ENCODE assay signal across 18 cellular contexts in genomic region chr17:1007310-1008007, GRCh38. TPM values are rescaled to one million over a fixed set of nuclear protein-coding genes. Genes with fewer than 3 reads are reported as not detected.
A peak's percentile ranks its signal among the peaks of the same experiment; 100 is the strongest.
DNase-seq lines count a peak whose midpoint lies in the region; ATAC-seq and TF ChIP-seq lines count a peak whose summit lies in the region.
"Had no signal": no experiment of that assay in that cellular context is flagged by ENCODE, and none has a peak within 500 bp of the region (broad histone marks: within the 10 kb centered on the region; RNA-seq: fewer than 3 reads in every experiment).

No MANE protein-coding gene starts in this region.

- no peak overlapping the region for H3K4me3 Mint-ChIP-seq in chondrocyte (ENCODE audit: unreplicated experiment)
- no peak overlapping the region for H3K4me3 Mint-ChIP-seq in activated T-cell treated with anti-CD3 and anti-CD28 coated beads, Interleukin-2, amount 50 U/mL, for 4 hours
- H3K4me3 Mint-ChIP-seq: activated naive CD4-positive, alpha-beta T cell treated with anti-CD3 and anti-CD28 coated beads, Interleukin-2, amount 50 U/mL, for 24 hours; mesothelial cell of epicardium had no signal

- POLR2A ChIA-PET in OCI-LY7 (lab: Charles Lee): no interaction called here

- peaks cover 21 to 98% (median 61%) of the 10 kb centered on the region in 11 experiments for H3K36me3 ChIP-seq in BLaER1 treated with 17β-estradiol and CSF1 and Interleukin-3, amounts not matched to agents 10 nM and 100 nM
- peaks cover 27% of the 10 kb centered on the region for H3K36me3 ChIP-seq in mucosa of stomach (ENCODE audit: control insufficient read depth, insufficient read depth, low read length)
- peaks cover 0 to 89% (median 54%) of the 10 kb centered on the region in 5 donors for H3K36me3 ChIP-seq in subcutaneous abdominal adipose tissue (ENCODE audit: control insufficient read depth in 5 of 5, insufficient read depth in 5 of 5, low read length in 5 of 5)
- H3K36me3 ChIP-seq in OCI-LY7 (ENCODE audit: insufficient read depth, low read length): peaks cover 88% of the 10 kb centered on the region

- peaks cover 50 to 80% (median 64%) of the 10 kb centered on the region in 10 experiments for H3K4me1 ChIP-seq in BLaER1 treated with 17β-estradiol and CSF1 and Interleukin-3, amounts not matched to agents 10 nM and 100 nM
- peaks cover 39% of the 10 kb centered on the region for H3K4me1 ChIP-seq in mucosa of stomach (ENCODE audit: control insufficient read depth, insufficient read depth, low read length)
- peaks cover 17 to 72% (median 68%) of the 10 kb centered on the region in 5 donors for H3K4me1 ChIP-seq in subcutaneous abdominal adipose tissue (ENCODE audit: control insufficient read depth in 5 of 5, insufficient read depth in 5 of 5, low read length in 5 of 5)
- no peaks in the 10 kb centered on the region for H3K4me1 ChIP-seq in OCI-LY7 (ENCODE audit: insufficient read depth, low read length, poor library complexity, severe bottlenecking)

- peaks cover 33% of the 10 kb centered on the region for H3K4me1 Mint-ChIP-seq in chondrocyte (ENCODE audit: low read depth)
- H3K4me1 Mint-ChIP-seq in activated T-cell treated with anti-CD3 and anti-CD28 coated beads, Interleukin-2, amount 50 U/mL, for 4 hours (ENCODE audit: low read depth): peaks cover 1% of the 10 kb centered on the region

- no peak overlapping the region for H2AFZ ChIP-seq in OCI-LY7 (ENCODE audit: low read length)

- intact Hi-C loops in OCI-LY7 (cut with micrococcal nuclease; ENCODE audit: unreplicated experiment): no loop called here

- CTCF ChIA-PET in OCI-LY7 (lab: Charles Lee; ENCODE audit: unreplicated experiment): no interaction called here

- DNase-seq in chondrocyte (ENCODE audit: low spot score): no peak
- no peak for DNase-seq in activated T-cell treated with anti-CD3 and anti-CD28 coated beads, Interleukin-2, amount 50 U/mL, for 4 hours
- DNase-seq in OCI-LY7 (ENCODE audit: low spot score): no peak
- DNase-seq: activated CD4-positive, alpha-beta T cell treated with anti-CD3 and anti-CD28 coated beads, Interleukin-2, amount 50 U/mL, for 1 hour; activated T-cell treated with anti-CD3 and anti-CD28 coated beads, Interleukin-2, amount 50 U/mL, for 1 hour; brain microvascular endothelial cell; erythroblast; glutamatergic neuron; NCI-H1436; RPMI8226; stimulated activated CD4-positive, alpha-beta T cell treated with anti-CD3 and anti-CD28 coated beads, Interleukin-4, amount 100 ng/mL, for 24 hours had no signal

- peak overlapping the region in 4 of 11 experiments; percentile 12 to 56 (median 24); a peak in 7 of 22 replicates for H3K27ac ChIP-seq in BLaER1 treated with 17β-estradiol and CSF1 and Interleukin-3, amounts not matched to agents 10 nM and 100 nM
- H3K27ac ChIP-seq in subcutaneous abdominal adipose tissue (ENCODE audit: low read depth, low read length) (peak overlapping the region; percentile 39), OCI-LY7 (ENCODE audit: low read depth, low read length, poor library complexity, severe bottlenecking) (no peak overlapping the region)
- H3K27ac ChIP-seq: brain microvascular endothelial cell had no signal

- ATAC-seq in activated T-cell treated with anti-CD3 and anti-CD28 coated beads, Interleukin-2, amount 50 U/mL, for 4 hours: no peak
- no peak for ATAC-seq in GM21723 (IDR thresholded peaks at IDR 0.05; ENCODE audit: unreplicated experiment)
- ATAC-seq in GM18873 (IDR thresholded peaks at IDR 0.05; ENCODE audit: low FRiP score, unreplicated experiment): no peak

- BruUV-seq in OCI-LY7 (replicated peaks; lab: Mats Ljungman, UMichigan): no TSS peak

- H3K79me2 ChIP-seq in OCI-LY7 (ENCODE audit: insufficient read depth, low read depth, low read length): no peaks in the 10 kb centered on the region

- no peaks in the 10 kb centered on the region for H3K9me2 ChIP-seq in OCI-LY7 (ENCODE audit: insufficient read depth, low read length)

- no peaks in the 10 kb centered on the region for H3K27me3 Mint-ChIP-seq in chondrocyte (ENCODE audit: low read depth)
- no peaks in the 10 kb centered on the region for H3K27me3 Mint-ChIP-seq in activated T-cell treated with anti-CD3 and anti-CD28 coated beads, Interleukin-2, amount 50 U/mL, for 4 hours (ENCODE audit: low read depth)
- H3K27me3 Mint-ChIP-seq: activated naive CD4-positive, alpha-beta T cell treated with anti-CD3 and anti-CD28 coated beads, Interleukin-2, amount 50 U/mL, for 24 hours had no signal

- peak overlapping the region in 9 of 11 experiments; percentile 10 to 68 (median 39); a peak in 15 of 22 replicates for H3K9ac ChIP-seq in BLaER1 treated with 17β-estradiol and CSF1 and Interleukin-3, amounts not matched to agents 10 nM and 100 nM
- peak overlapping the region; percentile 1 for H3K9ac ChIP-seq in mucosa of stomach (ENCODE audit: low read length)
- H3K9ac ChIP-seq in subcutaneous abdominal adipose tissue (ENCODE audit: low read length in 5 of 5): peak overlapping the region in 1 of 5 donors; percentile 35

- H3K27me3 ChIP-seq in BLaER1 treated with 17β-estradiol and CSF1 and Interleukin-3, amounts not matched to agents 10 nM and 100 nM: no peaks in the 10 kb centered on the region
- H3K27me3 ChIP-seq in mucosa of stomach (ENCODE audit: control insufficient read depth, insufficient read depth, low read length) (no peaks in the 10 kb centered on the region), subcutaneous abdominal adipose tissue (ENCODE audit: control insufficient read depth in 5 of 5, insufficient read depth in 4 of 5, low read length in 5 of 5) (no peaks in the 10 kb centered on the region)
- H3K27me3 ChIP-seq: brain microvascular endothelial cell had no signal

- H3K36me3 Mint-ChIP-seq in chondrocyte (ENCODE audit: low read depth): peaks cover 18% of the 10 kb centered on the region
- H3K36me3 Mint-ChIP-seq in activated T-cell treated with anti-CD3 and anti-CD28 coated beads, Interleukin-2, amount 50 U/mL, for 4 hours (ENCODE audit: insufficient read depth): peaks cover 9% of the 10 kb centered on the region

- H3K4me2 ChIP-seq in BLaER1 treated with 17β-estradiol and CSF1 and Interleukin-3, amounts not matched to agents 10 nM and 100 nM: peak overlapping the region; percentile 11 to 84 (median 70); a peak in 20 of 22 replicates
- H3K4me2 ChIP-seq in OCI-LY7 (ENCODE audit: low read length): no peak overlapping the region

- peak overlapping the region; percentile 8 for H3K27ac Mint-ChIP-seq in chondrocyte (ENCODE audit: unreplicated experiment)
- H3K27ac Mint-ChIP-seq: activated naive CD4-positive, alpha-beta T cell treated with anti-CD3 and anti-CD28 coated beads, Interleukin-2, amount 50 U/mL, for 24 hours; mesothelial cell of epicardium had no signal

- no peaks in the 10 kb centered on the region for H3K9me3 ChIP-seq in BLaER1 treated with 17β-estradiol and CSF1 and Interleukin-3, amounts not matched to agents 10 nM and 100 nM (replicated peaks in 1 of 11)
- H3K9me3 ChIP-seq in mucosa of stomach (ENCODE audit: control insufficient read depth, low read length): no peaks in the 10 kb centered on the region
- H3K9me3 ChIP-seq in subcutaneous abdominal adipose tissue (ENCODE audit: control insufficient read depth in 5 of 5, low read length in 5 of 5): no peaks in the 10 kb centered on the region
- no peaks in the 10 kb centered on the region for H3K9me3 ChIP-seq in OCI-LY7 (ENCODE audit: low read length)

- TF ChIP-seq CTCF in chondrocyte (IDR thresholded peaks at IDR 0.05) (no peak), OCI-LY7 (conservative IDR thresholded peaks at IDR 0.05; ENCODE audit: low read length) (no peak)

- no peaks in the 10 kb centered on the region for H3K9me3 Mint-ChIP-seq in chondrocyte (ENCODE audit: low read depth)
- no peaks in the 10 kb centered on the region for H3K9me3 Mint-ChIP-seq in activated T-cell treated with anti-CD3 and anti-CD28 coated beads, Interleukin-2, amount 50 U/mL, for 4 hours
- H3K9me3 Mint-ChIP-seq: activated naive CD4-positive, alpha-beta T cell treated with anti-CD3 and anti-CD28 coated beads, Interleukin-2, amount 50 U/mL, for 24 hours; mesothelial cell of epicardium had no signal

- no peak overlapping the region for H3K4me3 ChIP-seq in BLaER1 treated with 17β-estradiol and CSF1 and Interleukin-3, amounts not matched to agents 10 nM and 100 nM
- H3K4me3 ChIP-seq in mucosa of stomach (ENCODE audit: low read length) (no peak overlapping the region), subcutaneous abdominal adipose tissue (ENCODE audit: low read depth in 1 of 5, low read length in 5 of 5) (peak overlapping the region in 1 of 5 donors; percentile 18), OCI-LY7 (ENCODE audit: low read depth, low read length, poor library complexity, severe bottlenecking) (no peak overlapping the region)

- peaks cover 9 to 96% (median 76%) of the 10 kb centered on the region in 11 experiments; a peak in 21 of 22 replicates for H4K20me1 ChIP-seq in BLaER1 treated with 17β-estradiol and CSF1 and Interleukin-3, amounts not matched to agents 10 nM and 100 nM
- H4K20me1 ChIP-seq in OCI-LY7 (ENCODE audit: insufficient read depth, low read length): no peaks in the 10 kb centered on the region

RNA-seq across cellular contexts. Expression of gene TIMM22, which starts 10.5 kb away (rescaled TPM):
- 10.0 to 13.1 TPM (median 10.3 TPM) in 3 replicates for total RNA-seq in chondrocyte
- total RNA-seq in activated T-cell treated with anti-CD3 and anti-CD28 coated beads, Interleukin-2, amount 50 U/mL, for 4 hours: 10 to 100 TPM; 21.6 to 22.5 (median 22.1) TPM
- total RNA-seq in OCI-LY7 (2014; rRNA removed; shearing (Covaris generic)): 12.8 and 15.7 TPM in 2 replicates
- total RNA-seq in OCI-LY7 (2022): 10.6 and 13.8 TPM in 2 replicates

RNA-seq across cellular contexts. Expression of gene NXN, which starts 27.9 kb away (rescaled TPM):
- 85.2 to 93.6 TPM (median 86.4 TPM) in 3 replicates for total RNA-seq in chondrocyte
- under 1 TPM; 0.18 to 0.49 (median 0.18) TPM for total RNA-seq in activated T-cell treated with anti-CD3 and anti-CD28 coated beads, Interleukin-2, amount 50 U/mL, for 4 hours
- total RNA-seq in OCI-LY7 (2014; rRNA removed; shearing (Covaris generic)): 0.93 and 1.3 TPM in 2 replicates
- total RNA-seq in OCI-LY7 (2022): 2.0 and 2.8 TPM in 2 replicates

Comparison
In these comparisons a context has a peak if more than half of its experiments do, and no peak if none do; other contexts are left out.
1. RNA of gene NXN, which starts 27.9 kb away (total RNA-seq): 85.2 to 93.6 TPM in chondrocyte; 0.93 to 2.8 TPM in OCI-LY7 and 0.18 to 0.49 TPM in activated T-cell treated with anti-CD3 and anti-CD28 coated beads, Interleukin-2, amount 50 U/mL, for 4 hours; every median in the first group is over 10 times any median in the second.